In genomic region chr16:65779196-65779595, GRCh38 we compare ENCODE assay signal across 32 cellular contexts.
"Had no signal": no experiment of that assay in that cellular context is flagged by ENCODE, and none has a peak within 500 bp of the region (broad histone marks: within the 10 kb centered on the region; RNA-seq: fewer than 3 reads in every experiment).

No MANE protein-coding gene starts in this region.

- H3K4me3 ChIP-seq: adrenal gland, PC-9, SJSA1 had no signal

- H3K27ac ChIP-seq: adrenal gland, brain microvascular endothelial cell, KMS-11, PC-9, SJSA1 had no signal

- H3K4me3 Mint-ChIP-seq: activated CD4-positive, alpha-beta T cell treated with anti-CD3 and anti-CD28 coated beads for 36 hours; activated CD4-positive, alpha-beta T cell treated with anti-CD3 and anti-CD28 coated beads, Interleukin-2, amount 10 ng/mL, durations not matched to agents 7 days and 5 days; activated CD8-positive, alpha-beta T cell treated with anti-CD3 and anti-CD28 coated beads, Interleukin-2, amount 10 ng/mL, durations not matched to agents 7 days and 5 days; activated naive CD4-positive, alpha-beta T cell treated with anti-CD3 and anti-CD28 coated beads for 36 hours; activated T-cell treated with anti-CD3 and anti-CD28 coated beads, Interleukin-2, amount 50 U/mL, for 4 hours; activated T-helper 1 cell treated with anti-CD3 and anti-CD28 coated beads, Interleukin-12 subunit alpha, Interleukin-12 subunit beta, Interleukin-2, Interleukin-4 antibody, amounts not matched to agents 30 ng/mL and 10 ng/mL and 1 ng/mL, durations not matched to agents 14 hours and 24 hours and 36 hours; T-helper 1 cell treated with Interleukin-12 subunit alpha and Interleukin-12 subunit beta and Interleukin-4 antibody, amounts not matched to agents 30 μg/mL and 1 μg/mL, for 36 hours; T-helper 2 cell treated with Interferon-gamma antibody and Interleukin-4, amounts not matched to agents 5 μg/mL and 100 μg/mL, for 36 hours; WTC11 had no signal

- DNase-seq: activated CD4-positive, alpha-beta T cell treated with anti-CD3 and anti-CD28 coated beads for 36 hours; activated CD4-positive, alpha-beta T cell treated with anti-CD3 and anti-CD28 coated beads, Interleukin-2, amount 10 ng/mL, durations not matched to agents 7 days and 5 days; activated CD4-positive, alpha-beta T cell treated with anti-CD3 and anti-CD28 coated beads, Interleukin-2, amount 50 U/mL, for 48 hours; activated CD8-positive, alpha-beta T cell treated with anti-CD3 and anti-CD28 coated beads, Interleukin-2, amount 10 ng/mL, durations not matched to agents 7 days and 5 days; activated gamma-delta T cell treated with Interleukin-2 at 50 U/mL for 16 hours; activated naive CD4-positive, alpha-beta T cell treated with anti-CD3 and anti-CD28 coated beads for 36 hours; activated T-cell treated with anti-CD3 and anti-CD28 coated beads, Interleukin-2, amount 50 U/mL, for 4 hours; adrenal gland; brain microvascular endothelial cell; central memory CD4-positive, alpha-beta T cell; MM.1S; MV-4-11; NCI-H1092; NCI-H1436 treated with DMSO at 0.1 percent for 48 hours; NCI-H1694 treated with DMSO at 0.1 percent for 48 hours; NCI-H2029 treated with DMSO at 0.1 percent for 48 hours; NCI-H2107; NCI-H2171; NCI-H510A; NCI-H526; NCI-H748 treated with DMSO at 0.1 percent for 48 hours; NK-92 treated with Interleukin-12 subunit alpha and Interleukin-12 subunit beta, amount 100 ng/mL, for 24 hours; PC-9; SHP77; SK-N-SH had no signal

- H3K4me1 ChIP-seq: SJSA1 had no signal

- H2AFZ ChIP-seq: PC-9 had no signal

- H3K9me3 ChIP-seq: SJSA1, SK-N-SH had no signal

- H3K9me3 Mint-ChIP-seq: activated CD4-positive, alpha-beta T cell treated with anti-CD3 and anti-CD28 coated beads, Interleukin-2, amount 10 ng/mL, durations not matched to agents 7 days and 5 days; activated T-helper 1 cell treated with anti-CD3 and anti-CD28 coated beads, Interleukin-12 subunit alpha, Interleukin-12 subunit beta, Interleukin-2, Interleukin-4 antibody, amounts not matched to agents 30 ng/mL and 10 ng/mL and 1 ng/mL, durations not matched to agents 14 hours and 24 hours and 36 hours; T-helper 1 cell treated with Interleukin-12 subunit alpha and Interleukin-12 subunit beta and Interleukin-4 antibody, amounts not matched to agents 30 μg/mL and 1 μg/mL, for 36 hours had no signal

- H3K9me2 ChIP-seq: SK-N-SH had no signal

- H3K4me1 Mint-ChIP-seq: activated CD4-positive, alpha-beta T cell treated with anti-CD3 and anti-CD28 coated beads for 36 hours; activated CD4-positive, alpha-beta T cell treated with anti-CD3 and anti-CD28 coated beads, Interleukin-2, amount 10 ng/mL, durations not matched to agents 7 days and 5 days had no signal

- H3K27me3 ChIP-seq: adrenal gland, brain microvascular endothelial cell, SJSA1 had no signal

- H3K4me2 ChIP-seq: KMS-11, PC-9, SK-N-SH had no signal

- H3K27me3 Mint-ChIP-seq: activated CD4-positive, alpha-beta T cell treated with anti-CD3 and anti-CD28 coated beads for 36 hours; activated CD4-positive, alpha-beta T cell treated with anti-CD3 and anti-CD28 coated beads, Interleukin-2, amount 10 ng/mL, durations not matched to agents 7 days and 5 days had no signal

- H3K36me3 ChIP-seq: adrenal gland, brain microvascular endothelial cell, SJSA1 had no signal

- H3K36me3 Mint-ChIP-seq: activated naive CD4-positive, alpha-beta T cell treated with anti-CD3 and anti-CD28 coated beads, Interleukin-2, amount 50 U/mL, for 72 hours had no signal

- H3K27ac Mint-ChIP-seq: activated CD4-positive, alpha-beta T cell treated with anti-CD3 and anti-CD28 coated beads for 36 hours; activated CD4-positive, alpha-beta T cell treated with anti-CD3 and anti-CD28 coated beads, Interleukin-2, amount 10 ng/mL, durations not matched to agents 7 days and 5 days; activated CD8-positive, alpha-beta T cell treated with anti-CD3 and anti-CD28 coated beads, Interleukin-2, amount 10 ng/mL, durations not matched to agents 7 days and 5 days; activated naive CD4-positive, alpha-beta T cell treated with anti-CD3 and anti-CD28 coated beads for 36 hours; activated naive CD4-positive, alpha-beta T cell treated with anti-CD3 and anti-CD28 coated beads, Interleukin-2, amount 50 U/mL, for 72 hours; activated T-helper 1 cell treated with anti-CD3 and anti-CD28 coated beads, Interleukin-12 subunit alpha, Interleukin-12 subunit beta, Interleukin-2, Interleukin-4 antibody, amounts not matched to agents 30 ng/mL and 10 ng/mL and 1 ng/mL, durations not matched to agents 14 hours and 24 hours and 36 hours; T-helper 1 cell treated with Interleukin-12 subunit alpha and Interleukin-12 subunit beta and Interleukin-4 antibody, amounts not matched to agents 30 μg/mL and 1 μg/mL, for 36 hours; T-helper 2 cell treated with Interferon-gamma antibody and Interleukin-4, amounts not matched to agents 5 μg/mL and 100 μg/mL, for 36 hours; WTC11 had no signal
